ENCODE assay signal across 12 cellular contexts in genomic region chr14:85607571-85608219, GRCh38.
DNase-seq lines count a peak whose midpoint lies in the region; ATAC-seq and TF ChIP-seq lines count a peak whose summit lies in the region.
"Had no signal": no experiment of that assay in that cellular context is flagged by ENCODE, and none has a peak within 500 bp of the region (broad histone marks: within the 10 kb centered on the region; RNA-seq: fewer than 3 reads in every experiment).

No MANE protein-coding gene starts in this region.

- DNase-seq in BJ (ENCODE audit: low read depth) (peak; percentile 98), NOMO-1 treated with dmso at 0.1 percent for 144 hours (lab: John Stamatoyannopoulos, UW; ENCODE audit: unreplicated experiment) (peak; percentile 64), dedifferentiated amniotic fluid mesenchymal stem cell (ENCODE audit: extremely low spot score) (peak; percentile 79), mesenteric fat pad (ENCODE audit: low spot score) (no peak), coronary artery (ENCODE audit: low spot score) (no peak)
- DNase-seq in central memory CD4-positive, alpha-beta T cell = no peak
- DNase-seq: heart right ventricle; stimulated activated CD4-positive, alpha-beta T cell treated with anti-CD3 and anti-CD28 coated beads, Interleukin-15, amount 100 ng/mL, for 24 hours had no signal

- H3K36me3 ChIP-seq in BJ (ENCODE audit: control insufficient read depth, insufficient read depth, low read length) = no peaks in the 10 kb centered on the region
- H3K36me3 ChIP-seq: heart right ventricle had no signal

- ATAC-seq in GM21381 (IDR thresholded peaks at IDR 0.05; ENCODE audit: unreplicated experiment) = no peak
- ATAC-seq: HepG2 had no signal

- peaks cover 54% of the 10 kb centered on the region for H3K4me1 Mint-ChIP-seq in nephron

- TF ChIP-seq CTCF in BJ (IDR thresholded peaks at IDR 0.05; ENCODE audit: insufficient read depth, low read depth, low read length) (no peak), nephron (IDR thresholded peaks at IDR 0.05; ENCODE audit: unreplicated experiment in 3 of 3) (no peak), coronary artery (IDR thresholded peaks at IDR 0.05) (no peak)

- H3K4me3 ChIP-seq in BJ (ENCODE audit: low read depth, low read length) (no peak overlapping the region), coronary artery (no peak overlapping the region)
- H3K4me3 ChIP-seq: heart right ventricle had no signal

- H3K4me3 Mint-ChIP-seq in nephron = no peak overlapping the region
- H3K4me3 Mint-ChIP-seq: stimulated activated naive CD8-positive, alpha-beta T cell treated with anti-CD3 and anti-CD28 coated beads, Interleukin-15, Interleukin-2, amounts not matched to agents 100 ng/mL and 50 ng/mL, for 24 hours had no signal

- no peaks in the 10 kb centered on the region for H3K27me3 ChIP-seq in BJ (ENCODE audit: control insufficient read depth, insufficient read depth, low read length)
- H3K27me3 ChIP-seq: heart right ventricle had no signal

- POLR2A ChIA-PET in BJ (lab: Charles Lee) = no interaction called here

- no peaks in the 10 kb centered on the region for H3K9me3 Mint-ChIP-seq in nephron

- CTCF ChIA-PET in BJ (lab: Yijun Ruan, JAX) = interaction anchor here (0.6 to 1.2 kb wide), 2 partner anchors 30 to 73 kb away, joined by 3 to 5 read pairs; no protein-coding TSS in a partner anchor

- peaks cover 72% of the 10 kb centered on the region for H3K36me3 Mint-ChIP-seq in nephron (ENCODE audit: low read depth)

- peak overlapping the region; percentile 22 to 67 (median 54) for H3K27ac Mint-ChIP-seq in nephron
- H3K27ac Mint-ChIP-seq: stimulated activated naive CD8-positive, alpha-beta T cell treated with anti-CD3 and anti-CD28 coated beads, Interleukin-15, Interleukin-2, amounts not matched to agents 100 ng/mL and 50 ng/mL, for 24 hours had no signal

- H3K27me3 Mint-ChIP-seq in nephron (ENCODE audit: low read depth) = no peaks in the 10 kb centered on the region

- H3K27ac ChIP-seq in coronary artery = no peak overlapping the region

Comparison
In these comparisons a context has a peak if more than half of its experiments do, and no peak if none do; other contexts are left out.
1. DNase-seq: peak in BJ (single experiment), NOMO-1 treated with dmso at 0.1 percent for 144 hours (single experiment) and dedifferentiated amniotic fluid mesenchymal stem cell (single experiment); none in central memory CD4-positive, alpha-beta T cell (single experiment), mesenteric fat pad (single experiment) and coronary artery (single experiment).